Comparison of ENCODE assay signal across 11 cellular contexts in the genomic region with DNA sequence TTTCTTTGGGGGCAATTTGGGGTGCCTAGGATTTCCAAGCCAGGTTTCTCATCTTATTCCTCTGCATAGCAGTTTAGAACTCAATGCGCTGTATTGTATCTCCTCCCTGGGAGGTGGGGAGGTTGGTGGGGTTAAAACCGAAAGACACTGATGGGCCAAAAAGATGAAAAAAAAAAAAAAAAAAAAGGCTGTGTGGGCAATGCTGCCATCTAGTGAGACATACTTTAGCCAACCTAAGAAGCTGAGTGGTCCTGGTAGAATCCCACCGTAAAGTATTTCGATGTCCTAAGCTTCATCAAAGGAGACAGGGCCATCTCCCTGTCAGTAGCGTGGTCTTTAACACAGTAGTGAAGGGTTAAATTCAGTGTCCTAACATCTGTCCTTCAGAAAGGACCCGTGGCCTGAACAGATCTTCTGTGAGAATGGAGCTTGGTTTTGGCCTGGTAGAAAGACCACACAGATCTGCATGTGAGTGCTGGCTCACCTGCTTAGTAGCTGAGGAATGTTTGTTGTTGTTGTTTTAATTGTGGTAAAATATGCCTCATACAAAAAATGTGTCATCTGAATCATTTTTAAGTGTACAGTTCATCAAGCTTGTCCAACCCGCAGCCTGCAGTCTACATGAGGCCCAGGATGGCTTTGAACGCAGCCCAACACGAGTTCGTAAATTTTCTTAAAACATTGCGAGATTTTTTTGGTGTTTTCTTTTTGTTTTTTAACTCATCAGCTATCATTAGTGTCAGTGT.
DNase-seq lines count a peak whose midpoint lies in the region; ATAC-seq and TF ChIP-seq lines count a peak whose summit lies in the region.
"Had no signal": no experiment of that assay in that cellular context is flagged by ENCODE, and none has a peak within 500 bp of the region (broad histone marks: within the 10 kb centered on the region; RNA-seq: fewer than 3 reads in every experiment).

No MANE protein-coding gene starts in this region.

- no peaks in the 10 kb centered on the region for H3K9me3 ChIP-seq in psoas muscle
- H3K9me3 ChIP-seq: thoracic aorta had no signal

- no peaks in the 10 kb centered on the region for H3K4me1 ChIP-seq in psoas muscle

- 77 to 81% (median 78%) methylated on average over 11 of the region's 11 CpGs for WGBS in psoas muscle, 3 donors

- peaks cover 0 to 3% (median 0%) of the 10 kb centered on the region in 3 donors for H3K27me3 ChIP-seq in psoas muscle (ENCODE audit: insufficient read depth in 3 of 3, low read length in 2 of 3)

- no peaks in the 10 kb centered on the region for H3K9me3 Mint-ChIP-seq in endothelial cell (ENCODE audit: unreplicated experiment)
- H3K9me3 Mint-ChIP-seq: activated T-helper 2 cell treated with anti-CD3 and anti-CD28 coated beads, Interferon-gamma antibody, Interleukin-2, Interleukin-4, amounts not matched to agents 10 μg/mL and 5 μg/mL and 100 μg/mL, durations not matched to agents 14 hours and 24 hours and 36 hours had no signal

- no peak overlapping the region for H3K4me3 ChIP-seq in psoas muscle
- H3K4me3 ChIP-seq: thoracic aorta had no signal

- intact Hi-C loops in psoas muscle (cut with DNase I), result loop anchor here in 1 of 2 donors (2.0 kb wide), 1 partner anchor 228 kb away; no protein-coding TSS in a partner anchor

- no peaks in the 10 kb centered on the region for H3K36me3 Mint-ChIP-seq in endothelial cell (ENCODE audit: low read depth, unreplicated experiment)

- no peaks in the 10 kb centered on the region for H3K4me1 Mint-ChIP-seq in endothelial cell (ENCODE audit: unreplicated experiment)

- ATAC-seq in psoas muscle (no peak), HG02870 (IDR thresholded peaks at IDR 0.05; ENCODE audit: unreplicated experiment) (no peak)

- no peak overlapping the region for H3K27ac ChIP-seq in psoas muscle
- H3K27ac ChIP-seq: thoracic aorta had no signal

- TF ChIP-seq CTCF in endothelial cell (IDR thresholded peaks at IDR 0.05; ENCODE audit: unreplicated experiment), result peak; percentile 31
- TF ChIP-seq CTCF in psoas muscle (IDR thresholded peaks at IDR 0.05), result peak; percentile 18

- no peak overlapping the region for H3K4me3 Mint-ChIP-seq in endothelial cell (ENCODE audit: unreplicated experiment)

- peak; percentile 19 for DNase-seq in NCI-H146 (lab: John Stamatoyannopoulos, UW)
- no peak for DNase-seq in NCI-H146 treated with DMSO at 0.1 percent for 48 hours (lab: John Stamatoyannopoulos, UW; ENCODE audit: unreplicated experiment)
- DNase-seq in NCI-H2227 (lab: John Stamatoyannopoulos, UW; ENCODE audit: unreplicated experiment), result peak; percentile 49
- DNase-seq in endothelial cell (ENCODE audit: low spot score), result no peak
- DNase-seq in psoas muscle, result no peak
- DNase-seq in NCI-H446 (lab: John Stamatoyannopoulos, UW), result no peak
- no peak for DNase-seq in T-helper 9 cell
- DNase-seq: NCI-H345 had no signal

- H3K27ac Mint-ChIP-seq in endothelial cell (ENCODE audit: unreplicated experiment), result no peak overlapping the region
- H3K27ac Mint-ChIP-seq: activated T-helper 2 cell treated with anti-CD3 and anti-CD28 coated beads, Interferon-gamma antibody, Interleukin-2, Interleukin-4, amounts not matched to agents 10 μg/mL and 5 μg/mL and 100 μg/mL, durations not matched to agents 14 hours and 24 hours and 36 hours had no signal

- peaks cover 1% of the 10 kb centered on the region for H3K27me3 Mint-ChIP-seq in endothelial cell (ENCODE audit: unreplicated experiment)

- no peaks in the 10 kb centered on the region for H3K36me3 ChIP-seq in psoas muscle (ENCODE audit: insufficient read depth in 1 of 2, low read depth in 1 of 2)
- H3K36me3 ChIP-seq: thoracic aorta had no signal

Comparison
In these comparisons a context has a peak if more than half of its experiments do, and no peak if none do; other contexts are left out.
1. DNase-seq: peak in NCI-H146 (single experiment) and NCI-H2227 (single experiment); none in NCI-H146 treated with DMSO at 0.1 percent for 48 hours (single experiment), endothelial cell (single experiment), psoas muscle (0 of 2), NCI-H446 (0 of 2) and T-helper 9 cell (single experiment).